19 cellular contexts compared by ENCODE assay signal in the genomic region with DNA sequence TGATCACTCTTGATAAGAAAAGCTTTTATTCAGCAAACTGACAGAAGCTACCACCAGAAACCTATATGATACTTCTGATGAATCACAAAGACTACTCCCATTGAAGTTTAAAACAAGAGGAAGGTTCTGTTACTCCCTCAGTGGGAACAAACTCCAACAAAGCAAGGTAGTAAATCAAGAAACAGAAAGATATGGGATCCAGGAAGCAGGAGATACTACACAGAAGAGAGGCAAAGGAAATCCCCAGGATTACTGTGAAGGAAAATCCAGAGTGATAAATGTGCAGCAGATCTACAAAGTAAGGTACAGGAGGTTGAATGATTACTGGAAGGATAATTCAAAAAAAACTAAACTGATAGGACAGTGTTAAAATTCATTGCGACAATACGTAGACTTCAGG.
DNase-seq lines count a peak whose midpoint lies in the region; FAIRE-seq and TF ChIP-seq lines count a peak whose summit lies in the region.
"Had no signal": no experiment of that assay in that cellular context is flagged by ENCODE, and none has a peak within 500 bp of the region (broad histone marks: within the 10 kb centered on the region; RNA-seq: fewer than 3 reads in every experiment).

No MANE protein-coding gene starts in this region.

- WGBS in hepatocyte (ENCODE audit: low lambda C conversion rate, missing lambda C conversion rate), result 59% methylated on average over 2 of the region's 2 CpGs

- no peak for FAIRE-seq in urothelium cell line (lab: Jason Lieb, UNC)
- FAIRE-seq: GM12892, H1 had no signal

- peaks cover 16% of the 10 kb centered on the region for H3K4me1 Mint-ChIP-seq in Calu3 (ENCODE audit: low read depth, unreplicated experiment)
- peaks cover 3% of the 10 kb centered on the region for H3K4me1 Mint-ChIP-seq in mesothelial cell of epicardium
- H3K4me1 Mint-ChIP-seq: B cell; CD4-positive, CD25-positive, alpha-beta regulatory T cell had no signal

- H3K27ac ChIP-seq in hepatocyte, result peak overlapping the region; percentile 70
- H3K27ac ChIP-seq: BLaER1, C4-2B, GM23248 had no signal

- H3K27ac Mint-ChIP-seq in Calu3 (ENCODE audit: unreplicated experiment) (peak overlapping the region; percentile 45), mesothelial cell of epicardium (peak overlapping the region; percentile 1)
- H3K27ac Mint-ChIP-seq: B cell; CD4-positive, CD25-positive, alpha-beta regulatory T cell; CD8-positive, alpha-beta T cell had no signal

- H3K9me3 Mint-ChIP-seq in Calu3 (ENCODE audit: low read depth, unreplicated experiment) (no peaks in the 10 kb centered on the region), mesothelial cell of epicardium (peaks cover 28% of the 10 kb centered on the region)

- no peak for DNase-seq in Calu3
- peak; percentile 20 for DNase-seq in hepatocyte (ENCODE audit: low spot score)
- DNase-seq in mesothelial cell of epicardium (ENCODE audit: low spot score in 2 of 2, unreplicated experiment in 2 of 2), result no peak
- no peak for DNase-seq in urothelium cell line (ENCODE audit: low spot score)
- no peak for DNase-seq in hepatic stellate cell (ENCODE audit: low spot score)
- no peak for DNase-seq in inferior parietal cortex (ENCODE audit: extremely low spot score)
- DNase-seq: Caco-2; CD4-positive, CD25-positive, alpha-beta regulatory T cell; CD8-positive, alpha-beta T cell; DMS53; DMS79 treated with DMSO at 0.1 percent for 48 hours; GM23248; H7; HCEC 1CT had no signal

- H3K36me3 Mint-ChIP-seq in Calu3 (ENCODE audit: insufficient read depth, unreplicated experiment), result no peaks in the 10 kb centered on the region
- H3K36me3 Mint-ChIP-seq in mesothelial cell of epicardium, result peaks cover 4% of the 10 kb centered on the region
- H3K36me3 Mint-ChIP-seq: CD4-positive, CD25-positive, alpha-beta regulatory T cell; CD8-positive, alpha-beta T cell had no signal

- H3K9me2 ChIP-seq in hepatocyte (replicated peaks; ENCODE audit: insufficient read depth), result no peaks in the 10 kb centered on the region

- H3K27me3 Mint-ChIP-seq in Calu3 (ENCODE audit: unreplicated experiment) (no peaks in the 10 kb centered on the region), mesothelial cell of epicardium (ENCODE audit: low read depth) (no peaks in the 10 kb centered on the region)
- H3K27me3 Mint-ChIP-seq: B cell; CD4-positive, CD25-positive, alpha-beta regulatory T cell had no signal

- no TSS peak for BruUV-seq in Calu3 (replicated peaks; lab: Mats Ljungman, UMichigan)

- no peaks in the 10 kb centered on the region for H3K9me3 ChIP-seq in hepatocyte (ENCODE audit: low read depth)
- H3K9me3 ChIP-seq: Caco-2 had no signal

- no peaks in the 10 kb centered on the region for H3K27me3 ChIP-seq in hepatocyte
- H3K27me3 ChIP-seq: BLaER1 had no signal

- H3K4me1 ChIP-seq in hepatocyte (ENCODE audit: insufficient read depth), result peaks cover 5% of the 10 kb centered on the region
- H3K4me1 ChIP-seq: BLaER1 had no signal

- no peak overlapping the region for H3K4me3 ChIP-seq in hepatocyte
- H3K4me3 ChIP-seq: BLaER1, GM23248 had no signal

- no peaks in the 10 kb centered on the region for H3K36me3 ChIP-seq in hepatocyte (replicated peaks; ENCODE audit: insufficient read depth, low read depth)
- H3K36me3 ChIP-seq: BLaER1 had no signal

- intact Hi-C loops in Calu3 (cut with micrococcal nuclease; ENCODE audit: unreplicated experiment), result no loop called here

- no peaks in the 10 kb centered on the region for H3K79me2 ChIP-seq in hepatocyte

- H4K20me1 ChIP-seq in hepatocyte (ENCODE audit: insufficient read depth, poor library complexity, severe bottlenecking), result no peaks in the 10 kb centered on the region
- H4K20me1 ChIP-seq: BLaER1 had no signal

- no peak overlapping the region for H2AFZ ChIP-seq in hepatocyte
- H2AFZ ChIP-seq: GM23248 had no signal

- CTCF ChIA-PET in Calu3 (lab: Charles Lee), result no interaction called here

- H3K4me2 ChIP-seq in hepatocyte, result no peak overlapping the region
- H3K4me2 ChIP-seq: BLaER1 had no signal

- H3K4me3 Mint-ChIP-seq in Calu3 (ENCODE audit: low read depth, unreplicated experiment), result no peak overlapping the region
- no peak overlapping the region for H3K4me3 Mint-ChIP-seq in mesothelial cell of epicardium
- H3K4me3 Mint-ChIP-seq: B cell; CD4-positive, CD25-positive, alpha-beta regulatory T cell; CD8-positive, alpha-beta T cell had no signal

- TF ChIP-seq CTCF in Calu3 (IDR thresholded peaks at IDR 0.05; ENCODE audit: unreplicated experiment) (no peak), hepatocyte (IDR thresholded peaks at IDR 0.05; ENCODE audit: poor library complexity) (no peak), mesothelial cell of epicardium (IDR thresholded peaks at IDR 0.05; ENCODE audit: unreplicated experiment) (no peak)
